Comparison of ENCODE assay signal across 8 cellular contexts in the genomic region with DNA sequence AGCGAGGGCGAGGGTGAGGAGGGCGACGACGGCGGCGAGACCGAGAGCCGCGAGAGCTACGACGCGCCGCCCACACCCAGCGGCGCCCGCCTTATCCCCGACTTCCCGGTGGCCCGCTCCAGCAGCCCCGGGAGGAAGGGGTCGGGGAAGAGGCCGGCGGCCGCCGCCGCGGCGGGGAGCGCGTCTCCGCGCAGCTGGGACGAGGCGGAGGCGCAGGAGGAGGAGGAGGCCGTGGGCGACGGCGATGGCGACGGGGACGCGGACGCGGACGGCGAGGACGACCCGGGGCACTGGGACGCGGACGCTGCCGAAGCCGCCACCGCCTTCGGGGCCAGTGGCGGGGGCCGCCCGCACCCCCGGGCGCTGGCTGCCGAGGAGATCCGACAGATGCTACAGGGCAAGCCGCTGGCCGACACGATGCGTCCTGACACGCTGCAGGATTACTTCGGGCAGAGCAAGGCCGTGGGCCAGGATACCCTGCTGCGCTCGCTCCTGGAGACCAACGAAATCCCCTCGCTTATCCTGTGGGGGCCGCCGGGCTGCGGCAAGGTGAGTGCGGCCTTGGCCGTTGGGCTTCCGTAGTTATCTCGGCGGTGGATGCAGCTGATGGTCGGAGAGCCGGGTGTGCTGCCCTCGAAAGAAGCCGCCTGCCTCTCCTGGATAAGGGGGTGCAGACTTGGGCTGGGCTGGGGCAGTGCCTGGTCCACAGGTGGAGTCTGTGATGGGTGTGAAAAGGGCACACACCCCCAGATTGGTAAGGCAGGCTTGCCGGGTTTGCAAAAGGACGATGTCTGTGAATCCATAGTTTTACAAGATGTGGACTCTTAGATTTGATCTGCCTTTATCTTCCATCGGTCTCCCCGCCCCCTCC. TPM values are rescaled to one million over a fixed set of nuclear protein-coding genes. Genes with fewer than 3 reads are reported as not detected.
DNase-seq lines count a peak whose midpoint lies in the region; ATAC-seq and TF ChIP-seq lines count a peak whose summit lies in the region.

No MANE protein-coding gene starts in this region.

- no peaks in the 10 kb centered on the region for H3K36me3 Mint-ChIP-seq in activated naive CD4-positive, alpha-beta T cell treated with anti-CD3 and anti-CD28 coated beads, Interleukin-2, amount 50 U/mL, for 24 hours

- peaks cover 2% of the 10 kb centered on the region for H3K4me1 ChIP-seq in NT2/D1 (ENCODE audit: insufficient read depth, insufficient read length)
- peaks cover 0 to 54% (median 41%) of the 10 kb centered on the region in 12 donors for H3K4me1 ChIP-seq in heart left ventricle

- TF ChIP-seq POLR2A in heart left ventricle (IDR thresholded peaks at IDR 0.05) = no peak

- H3K36me3 ChIP-seq in NT2/D1 (ENCODE audit: insufficient read depth, insufficient read length, low read length) (peaks cover 26% of the 10 kb centered on the region), heart left ventricle (peaks cover 0 to 12% (median 4%) of the 10 kb centered on the region in 9 donors)

- peak overlapping the region; percentile 92 for H3K9ac ChIP-seq in NT2/D1 (ENCODE audit: insufficient read length, low read depth)

- H3K27me3 Mint-ChIP-seq in activated naive CD4-positive, alpha-beta T cell treated with anti-CD3 and anti-CD28 coated beads, Interleukin-2, amount 50 U/mL, for 24 hours = no peaks in the 10 kb centered on the region

- peak; percentile 25 for ATAC-seq in HG02763 (IDR thresholded peaks at IDR 0.05; ENCODE audit: unreplicated experiment)
- peak in 3 of 4 donors; percentile 1 to 27 (median 27) for ATAC-seq in heart left ventricle
- ATAC-seq in GM18870 (IDR thresholded peaks at IDR 0.05; ENCODE audit: unreplicated experiment) = no peak

- peak overlapping the region; percentile 92 to 99 (median 97) for H3K27ac ChIP-seq in heart left ventricle

- peak overlapping the region; percentile 69 for H3K27ac Mint-ChIP-seq in activated naive CD4-positive, alpha-beta T cell treated with anti-CD3 and anti-CD28 coated beads, Interleukin-2, amount 50 U/mL, for 24 hours

- DNase-seq in activated T-cell treated with anti-CD3 and anti-CD28 coated beads for 24 hours (ENCODE audit: low read depth) (peak; percentile 23), activated T-cell treated with anti-CD3 and anti-CD28 coated beads for 4 hours (no peak), NT2/D1 (ENCODE audit: low read depth, low spot score) (no peak), heart left ventricle (peak; percentile 55 to 82 (median 60)), retina (peak; percentile 77)

- peak overlapping the region; percentile 94 for H3K4me3 Mint-ChIP-seq in activated naive CD4-positive, alpha-beta T cell treated with anti-CD3 and anti-CD28 coated beads, Interleukin-2, amount 50 U/mL, for 24 hours

- H3K9me3 ChIP-seq in NT2/D1 (ENCODE audit: insufficient read depth, low read length) = 0 out of 2 replicates have a peak, but pooled peaks cover 4% of the 10 kb centered on the region
- H3K9me3 ChIP-seq in heart left ventricle = no peaks in the 10 kb centered on the region

- no peaks in the 10 kb centered on the region for H3K9me3 Mint-ChIP-seq in activated naive CD4-positive, alpha-beta T cell treated with anti-CD3 and anti-CD28 coated beads, Interleukin-2, amount 50 U/mL, for 24 hours

- H3K27me3 ChIP-seq in NT2/D1 (ENCODE audit: insufficient read depth, insufficient read length) = no peaks in the 10 kb centered on the region
- no peaks in the 10 kb centered on the region for H3K27me3 ChIP-seq in heart left ventricle

- TF ChIP-seq CTCF in heart left ventricle (IDR thresholded peaks at IDR 0.05) = no peak

- H3K4me3 ChIP-seq in NT2/D1 (ENCODE audit: insufficient read length, low read depth) (peak overlapping the region; percentile 83), heart left ventricle (peak overlapping the region; percentile 71 to 94 (median 86))

- 0 to 1% (median 0%) methylated on average over 25 to 91 of the region's 91 CpGs for WGBS in heart left ventricle, 4 donors

- H3K4me1 Mint-ChIP-seq in activated naive CD4-positive, alpha-beta T cell treated with anti-CD3 and anti-CD28 coated beads, Interleukin-2, amount 50 U/mL, for 24 hours = peaks cover 55% of the 10 kb centered on the region

- intact Hi-C loops in heart left ventricle (cut with DNase I) = loop anchor here in 1 of 10 donors (10.0 kb wide), 1 partner anchor 299 kb away; a partner anchor contains a TSS

RNA-seq across cellular contexts. Expression of a gene that starts 0.9 kb away (rescaled TPM):
- total RNA-seq in heart left ventricle = 10 to 100 TPM; 32.1 to 64.1 (median 34.7) TPM
- polyA plus RNA-seq in heart left ventricle = 10 to 100 TPM; 32.7 to 39.0 TPM

RNA-seq across cellular contexts. Expression of a gene that starts 15.4 kb away (rescaled TPM):
- 1 to 10 TPM in 3 of 9 donors, under 1 TPM in 6; 0.28 to 1.6 (median 0.80) TPM for total RNA-seq in heart left ventricle
- polyA plus RNA-seq in heart left ventricle = under 1 TPM; 0.14 to 0.38 TPM

Comparison
In these comparisons a context has a peak if more than half of its experiments do, and no peak if none do; other contexts are left out.
1. DNase-seq: peak in activated T-cell treated with anti-CD3 and anti-CD28 coated beads for 24 hours (single experiment), heart left ventricle (5 of 5) and retina (single experiment); none in activated T-cell treated with anti-CD3 and anti-CD28 coated beads for 4 hours (single experiment) and NT2/D1 (single experiment).